In genomic region chr20:47493175-47493953, GRCh38 we compare ENCODE assay signal across 8 cellular contexts. TPM values are rescaled to one million over a fixed set of nuclear protein-coding genes. Genes with fewer than 3 reads are reported as not detected.
DNase-seq lines count a peak whose midpoint lies in the region; ATAC-seq, FAIRE-seq and TF ChIP-seq lines count a peak whose summit lies in the region.

No MANE protein-coding gene starts in this region.

- no peak overlapping the region for H3K4me3 ChIP-seq in HEK293 (ENCODE audit: low read depth, low read length)
- no peak overlapping the region for H3K4me3 ChIP-seq in neural progenitor cell

- no peaks in the 10 kb centered on the region for H3K79me2 ChIP-seq in neural progenitor cell (ENCODE audit: low read depth)

- DNase-seq in ACHN = peak; percentile 24
- DNase-seq in NCI-H526 (lab: John Stamatoyannopoulos, UW) = peak; percentile 44 to 48
- DNase-seq in activated CD4-positive, alpha-beta memory T cell treated with anti-CD3 and anti-CD28 coated beads, Interleukin-2, amount 10 ng/mL, durations not matched to agents 7 days and 5 days = peak; percentile 68
- no peak for DNase-seq in neural progenitor cell (ENCODE audit: low spot score)
- DNase-seq in urothelium cell line (ENCODE audit: low spot score) = peak; percentile 66
- DNase-seq in globus pallidus (ENCODE audit: low spot score) = no peak

- peak overlapping the region; percentile 15 for H3K4me3 Mint-ChIP-seq in activated CD4-positive, alpha-beta memory T cell treated with anti-CD3 and anti-CD28 coated beads, Interleukin-2, amount 10 ng/mL, durations not matched to agents 7 days and 5 days
- H3K4me3 Mint-ChIP-seq in neural progenitor cell = no peak overlapping the region

- peaks cover 9% of the 10 kb centered on the region; the same call in 1 of the 2 replicates for H3K4me1 ChIP-seq in HEK293 (ENCODE audit: control insufficient read depth, insufficient read depth, low read length)
- H3K4me1 ChIP-seq in neural progenitor cell = peaks cover 6% of the 10 kb centered on the region

- in situ Hi-C loops in ACHN (cut with HindIII; ENCODE audit: low pct_ligation_motif_present, low pct_unique_long_range_greater_than_20kb, low sequenced_read_pairs) = no loop called here

- H3K4me1 Mint-ChIP-seq in activated CD4-positive, alpha-beta memory T cell treated with anti-CD3 and anti-CD28 coated beads, Interleukin-2, amount 10 ng/mL, durations not matched to agents 7 days and 5 days = peaks cover 73% of the 10 kb centered on the region
- H3K4me1 Mint-ChIP-seq in neural progenitor cell = peaks cover 9% of the 10 kb centered on the region

- no peaks in the 10 kb centered on the region for H3F3A ChIP-seq in neural progenitor cell (ENCODE audit: low read depth)

- TF ChIP-seq CTCF in HEK293 (tag by site-specific recombination; IDR thresholded peaks at IDR 0.05) = no peak
- TF ChIP-seq CTCF in neural progenitor cell (IDR thresholded peaks at IDR 0.05) = no peak

- no peaks in the 10 kb centered on the region for H3K27me3 Mint-ChIP-seq in activated CD4-positive, alpha-beta memory T cell treated with anti-CD3 and anti-CD28 coated beads, Interleukin-2, amount 10 ng/mL, durations not matched to agents 7 days and 5 days
- peaks cover under 1% of the 10 kb centered on the region for H3K27me3 Mint-ChIP-seq in neural progenitor cell (ENCODE audit: insufficient read depth, low read depth)

- no peaks in the 10 kb centered on the region for H3K9me3 ChIP-seq in HEK293 (ENCODE audit: control insufficient read depth, insufficient read depth, low read depth, low read length)
- H3K9me3 ChIP-seq in neural progenitor cell (ENCODE audit: low read depth) = no peaks in the 10 kb centered on the region

- H3K4me2 ChIP-seq in neural progenitor cell = no peak overlapping the region

- H3K27ac Mint-ChIP-seq in activated CD4-positive, alpha-beta memory T cell treated with anti-CD3 and anti-CD28 coated beads, Interleukin-2, amount 10 ng/mL, durations not matched to agents 7 days and 5 days = peak overlapping the region; percentile 61
- no peak overlapping the region for H3K27ac Mint-ChIP-seq in neural progenitor cell

- POLR2A ChIA-PET in HEK293 (lab: Yijun Ruan, JAX) = interaction anchor here (1.8 kb wide), 1 partner anchor 9 kb away, joined by 27 read pairs; the partner anchor contains the start of gene NCOA3
- POLR2A ChIA-PET in activated CD4-positive, alpha-beta memory T cell treated with anti-CD3 and anti-CD28 coated beads, Interleukin-2, amount 10 ng/mL, durations not matched to agents 7 days and 5 days (lab: Charles Lee) = interaction anchor here (0.6 to 14.7 kb wide), 7 partner anchors 10 to 175 kb away, joined by 3 to 351 read pairs (median 4); partner anchors contain the start of gene NCOA3

- FAIRE-seq in urothelium cell line (lab: Jason Lieb, UNC) = no peak

- no peaks in the 10 kb centered on the region for H3K36me3 ChIP-seq in HEK293 (ENCODE audit: control insufficient read depth in 2 of 2, insufficient read depth in 1 of 2, low read length in 2 of 2)
- no peaks in the 10 kb centered on the region for H3K36me3 ChIP-seq in neural progenitor cell

- H3K9ac ChIP-seq in neural progenitor cell = no peak overlapping the region

- CTCF ChIA-PET in HEK293 (lab: Yijun Ruan, JAX) = interaction anchor here (0.6 to 1.2 kb wide), 6 partner anchors 9 to 127 kb away, joined by 3 to 7 read pairs (median 4); no protein-coding TSS in a partner anchor
- CTCF ChIA-PET in activated CD4-positive, alpha-beta memory T cell treated with anti-CD3 and anti-CD28 coated beads, Interleukin-2, amount 10 ng/mL, durations not matched to agents 7 days and 5 days (lab: Charles Lee) = interaction anchor here (0.9 to 1.7 kb wide), 10 partner anchors 8 to 128 kb away, joined by 3 to 10 read pairs (median 4); partner anchors contain the start of gene NCOA3

- H3K27ac ChIP-seq in HEK293 (ENCODE audit: extremely low read depth, low read depth, low read length) = no peak overlapping the region
- H3K27ac ChIP-seq in neural progenitor cell = no peak overlapping the region

- no peaks in the 10 kb centered on the region for H4K20me1 ChIP-seq in neural progenitor cell (ENCODE audit: low read depth)

- H3K36me3 Mint-ChIP-seq in activated CD4-positive, alpha-beta memory T cell treated with anti-CD3 and anti-CD28 coated beads, Interleukin-2, amount 10 ng/mL, durations not matched to agents 7 days and 5 days (ENCODE audit: low read depth) = peaks cover 8% of the 10 kb centered on the region
- no peaks in the 10 kb centered on the region for H3K36me3 Mint-ChIP-seq in neural progenitor cell

- peaks cover 3% of the 10 kb centered on the region for H3K9me3 Mint-ChIP-seq in activated CD4-positive, alpha-beta memory T cell treated with anti-CD3 and anti-CD28 coated beads, Interleukin-2, amount 10 ng/mL, durations not matched to agents 7 days and 5 days
- no peaks in the 10 kb centered on the region for H3K9me3 Mint-ChIP-seq in neural progenitor cell

- peak; percentile 77 for ATAC-seq in esophagus mucosa

- H2AFZ ChIP-seq in neural progenitor cell (replicated peaks) = peak overlapping the region; percentile 81

- H3K27me3 ChIP-seq in neural progenitor cell = no peaks in the 10 kb centered on the region

TF ChIP-seq in HEK293, 187 proteins besides CTCF, POLR2A, EP300 and RAD21 (continues in another document):
- TF ChIP-seq ZBTB44 (tag by site-specific recombination; IDR thresholded peaks at IDR 0.05) (0 out of 2 replicates have a peak, but pooled peaks have one; percentile 48), ZXDB (tag by site-specific recombination; IDR thresholded peaks at IDR 0.05) (0 out of 2 replicates have a peak, but pooled peaks have one; percentile 38), GFI1B (tag by site-specific recombination; IDR thresholded peaks at IDR 0.05) (peak; percentile 75), ZNF600 (tag by site-specific recombination; IDR thresholded peaks at IDR 0.05) (peak; percentile 93), ZNF335 (tag by site-specific recombination; conservative IDR thresholded peaks at IDR 0.05) (peak; percentile 65), SP7 (tag by site-specific recombination; IDR thresholded peaks at IDR 0.05) (peak; percentile 86), PRDM6 (tag by site-specific recombination; IDR thresholded peaks at IDR 0.05) (peak; percentile 82), ZNF629 (tag by site-specific recombination; IDR thresholded peaks at IDR 0.05) (peak; percentile 48; the same call in 1 of the 2 replicates), ZNF132 (tag by site-specific recombination; IDR thresholded peaks at IDR 0.05; ENCODE audit: borderline replicate concordance) (no peak), ZBTB17 (tag by site-specific recombination; IDR thresholded peaks at IDR 0.05) (peak; percentile 81), ZSCAN23 (tag by site-specific recombination; IDR thresholded peaks at IDR 0.05) (no peak), ZNF37A (tag by site-specific recombination; IDR thresholded peaks at IDR 0.05) (no peak), ZBTB21 (tag by site-specific recombination; IDR thresholded peaks at IDR 0.05) (peak; percentile 30; the same call in 1 of the 2 replicates), ZNF596 (tag by site-specific recombination; IDR thresholded peaks at IDR 0.05) (peak; percentile 94), SP3 (tag by site-specific recombination; IDR thresholded peaks at IDR 0.05) (peak; percentile 36), PRDM1 (tag by site-specific recombination; IDR thresholded peaks at IDR 0.05) (peak; percentile 91), ZNF280C (tag by site-specific recombination; IDR thresholded peaks at IDR 0.05) (no peak)

RNA-seq across cellular contexts. Expression of gene NCOA3, which starts 8.3 kb away (rescaled TPM):
- total RNA-seq in activated CD4-positive, alpha-beta memory T cell treated with anti-CD3 and anti-CD28 coated beads, Interleukin-2, amount 10 ng/mL, durations not matched to agents 7 days and 5 days = 10 to 100 TPM; 81.0 to 83.1 TPM
- 29.1 TPM for total RNA-seq in esophagus mucosa
- total RNA-seq in neural progenitor cell (ENCODE audit: low replicate concordance) = 45.6 and 64.5 TPM in 2 replicates

Comparison
In these comparisons a context has a peak if more than half of its experiments do, and no peak if none do; other contexts are left out.
1. DNase-seq: peak in ACHN (single experiment), NCI-H526 (2 of 2), activated CD4-positive, alpha-beta memory T cell treated with anti-CD3 and anti-CD28 coated beads, Interleukin-2, amount 10 ng/mL, durations not matched to agents 7 days and 5 days (single experiment) and urothelium cell line (single experiment); none in neural progenitor cell (single experiment) and globus pallidus (single experiment).